Comparison of ENCODE assay signal across 15 cellular contexts in genomic region chr2:69531186-69531585, GRCh38.
DNase-seq lines count a peak whose midpoint lies in the region; ATAC-seq and TF ChIP-seq lines count a peak whose summit lies in the region.
"Had no signal": no experiment of that assay in that cellular context is flagged by ENCODE, and none has a peak within 500 bp of the region (broad histone marks: within the 10 kb centered on the region; RNA-seq: fewer than 3 reads in every experiment).

No MANE protein-coding gene starts in this region.

- no peaks in the 10 kb centered on the region for H3K27me3 ChIP-seq in mammary epithelial cell (ENCODE audit: insufficient read depth, low read length)
- H3K27me3 ChIP-seq in breast epithelium: no peaks in the 10 kb centered on the region
- H3K27me3 ChIP-seq in CD8-positive, alpha-beta T cell (ENCODE audit: insufficient read depth, low read length): no peaks in the 10 kb centered on the region
- H3K27me3 ChIP-seq in trophoblast cell (ENCODE audit: insufficient read depth, low read length): no peaks in the 10 kb centered on the region

- H2AFZ ChIP-seq in mammary epithelial cell (ENCODE audit: low read depth, low read length): no peak overlapping the region
- H2AFZ ChIP-seq in trophoblast cell (ENCODE audit: insufficient read depth, low read length, poor library complexity): no peak overlapping the region

- H4K20me1 ChIP-seq in mammary epithelial cell (ENCODE audit: insufficient read depth, low read length): no peaks in the 10 kb centered on the region

- H3K9me3 ChIP-seq in mammary epithelial cell (replicated peaks; ENCODE audit: insufficient read depth, low read length) (no peaks in the 10 kb centered on the region), breast epithelium (peaks cover 0 to 13% of the 10 kb centered on the region in 2 donors), trophoblast cell (ENCODE audit: insufficient read depth, low read depth, low read length) (no peaks in the 10 kb centered on the region)
- H3K9me3 ChIP-seq in CD8-positive, alpha-beta T cell (ENCODE audit: low read length): no peaks in the 10 kb centered on the region

- H3K79me1 ChIP-seq in trophoblast cell (ENCODE audit: low read length): no peaks in the 10 kb centered on the region

- no peak overlapping the region for H3K14ac ChIP-seq in trophoblast cell (ENCODE audit: low read length)

- in situ Hi-C loops in mammary epithelial cell (cut with MboI; ENCODE audit: low sequenced_read_pairs in 2 of 2): no loop called here

- no peak overlapping the region for H3K18ac ChIP-seq in trophoblast cell (ENCODE audit: low read length)

- H3K4me2 ChIP-seq in mammary epithelial cell (ENCODE audit: insufficient read depth, low read depth, low read length) (no peak overlapping the region), trophoblast cell (ENCODE audit: low read length) (no peak overlapping the region)
- H3K4me2 ChIP-seq: A549 had no signal

- no peak overlapping the region for H3K4me3 Mint-ChIP-seq in CD8-positive, alpha-beta T cell
- H3K4me3 Mint-ChIP-seq: CD14-positive monocyte, HFFc6 had no signal

- TF ChIP-seq CTCF in mammary epithelial cell (conservative IDR thresholded peaks at IDR 0.05 in 1 of 2, IDR thresholded peaks at IDR 0.05 in 1 of 2; ENCODE audit: extremely low read depth in 1 of 2, insufficient read depth in 1 of 2, low read depth in 1 of 2, low read length in 2 of 2) (no peak), breast epithelium (IDR thresholded peaks at IDR 0.05) (no peak)
- no peak for TF ChIP-seq CTCF in CD8-positive, alpha-beta T cell (IDR thresholded peaks at IDR 0.05)

- peak overlapping the region; percentile 56 for H3K27ac Mint-ChIP-seq in CD8-positive, alpha-beta T cell
- H3K27ac Mint-ChIP-seq: HFFc6 had no signal

- peaks cover 7% of the 10 kb centered on the region for H3K4me1 ChIP-seq in mammary epithelial cell (ENCODE audit: insufficient read depth, low read length)
- H3K4me1 ChIP-seq in breast epithelium: peaks cover 0 to 5% of the 10 kb centered on the region in 2 donors
- peaks cover 3% of the 10 kb centered on the region for H3K4me1 ChIP-seq in CD8-positive, alpha-beta T cell (ENCODE audit: insufficient read depth, low read length)
- peaks cover 0 to 2% of the 10 kb centered on the region in 2 experiments for H3K4me1 ChIP-seq in trophoblast cell (ENCODE audit: control insufficient read depth in 1 of 2, insufficient read depth in 2 of 2, low read length in 2 of 2)
- H3K4me1 ChIP-seq: A549 had no signal

- no peak overlapping the region for H3K9ac ChIP-seq in mammary epithelial cell (ENCODE audit: insufficient read depth, low read length)
- H3K9ac ChIP-seq in trophoblast cell (ENCODE audit: low read length): no peak overlapping the region

- no peak for DNase-seq in mammary epithelial cell
- DNase-seq in breast epithelium (ENCODE audit: low spot score in 2 of 2): no peak
- no peak for DNase-seq in CD8-positive, alpha-beta T cell
- peak; percentile 61 to 74 for DNase-seq in trophoblast cell
- no peak for DNase-seq in T1000 (lab: John Stamatoyannopoulos, UW)
- DNase-seq: Calu3, DMS 273 treated with DMSO at 0.1 percent for 48 hours, HCEC 1CT, HFFc6 had no signal

- intact Hi-C loops in mammary epithelial cell (cut with micrococcal nuclease): no loop called here
- intact Hi-C loops in breast epithelium (cut with DNase I; ENCODE audit: low total_unique reads): no loop called here
- intact Hi-C loops in CD8-positive, alpha-beta T cell (cut with DNase I, micrococcal nuclease): no loop called here

- H3K4me3 ChIP-seq in mammary epithelial cell (replicated peaks in 1 of 3; ENCODE audit: insufficient read depth in 1 of 3, low read depth in 2 of 3, low read length in 3 of 3): no peak overlapping the region
- H3K4me3 ChIP-seq in breast epithelium: no peak overlapping the region
- H3K4me3 ChIP-seq in CD8-positive, alpha-beta T cell (ENCODE audit: low read depth, low read length): no peak overlapping the region
- no peak overlapping the region for H3K4me3 ChIP-seq in trophoblast cell (ENCODE audit: low read depth, low read length)
- H3K4me3 ChIP-seq: A549 had no signal

- CTCF ChIA-PET in mammary epithelial cell (lab: Charles Lee; ENCODE audit: low non-redundant PET): no interaction called here
- CTCF ChIA-PET in CD8-positive, alpha-beta T cell (lab: Charles Lee): no interaction called here

- H3K36me3 Mint-ChIP-seq in CD8-positive, alpha-beta T cell: peaks cover 95% of the 10 kb centered on the region

- no peaks in the 10 kb centered on the region for H3K27me3 Mint-ChIP-seq in CD8-positive, alpha-beta T cell (ENCODE audit: low read depth)

- H4K12ac ChIP-seq in trophoblast cell (ENCODE audit: low read depth, low read length): no peak overlapping the region

- 55% methylated on average over 7 of the region's 7 CpGs for WGBS in mammary epithelial cell (ENCODE audit: low coverage, missing lambda C conversion rate)
- WGBS in trophoblast cell (ENCODE audit: extremely low coverage, insufficient coverage, insufficient read length): no CpG with 5 or more reads among the region's 7 CpGs

- H3K4me1 Mint-ChIP-seq in CD8-positive, alpha-beta T cell (ENCODE audit: low read depth): peaks cover 16% of the 10 kb centered on the region

- H4K8ac ChIP-seq in trophoblast cell (ENCODE audit: low read depth, low read length): no peak overlapping the region

- POLR2A ChIA-PET in CD8-positive, alpha-beta T cell (lab: Charles Lee): no interaction called here

- dilution Hi-C loops in mammary epithelial cell (cut with HindIII; ENCODE audit: low sequenced_read_pairs): no loop called here

- H2BK12ac ChIP-seq in trophoblast cell (ENCODE audit: low read length): no peak overlapping the region

- no peak overlapping the region for H4K91ac ChIP-seq in trophoblast cell (ENCODE audit: low read depth, low read length)

- BruUV-seq in mammary epithelial cell (replicated peaks; lab: Mats Ljungman, UMichigan): no TSS peak

- H3K23ac ChIP-seq in trophoblast cell (ENCODE audit: low read length): no peak overlapping the region

- no peak overlapping the region for H3K4ac ChIP-seq in trophoblast cell (ENCODE audit: low read depth, low read length)

- H3K36me3 ChIP-seq in mammary epithelial cell (ENCODE audit: insufficient read depth, low read length): peaks cover 5% of the 10 kb centered on the region
- H3K36me3 ChIP-seq in breast epithelium: no peaks in the 10 kb centered on the region
- peaks cover 79% of the 10 kb centered on the region for H3K36me3 ChIP-seq in CD8-positive, alpha-beta T cell (ENCODE audit: insufficient read depth, low read length)
- H3K36me3 ChIP-seq in trophoblast cell (ENCODE audit: control insufficient read depth in 1 of 2, insufficient read depth in 2 of 2, low read length in 2 of 2): peaks cover 2 to 14% of the 10 kb centered on the region in 2 experiments

- no peak for ATAC-seq in CD8-positive, alpha-beta T cell
- ATAC-seq in esophagus mucosa: peak; percentile 36
- ATAC-seq in HG03460 (IDR thresholded peaks at IDR 0.05; ENCODE audit: unreplicated experiment): no peak
- ATAC-seq in HG02885 (IDR thresholded peaks at IDR 0.05; ENCODE audit: poor library complexity, unreplicated experiment): no peak
- ATAC-seq: A549 had no signal

- TF ChIP-seq POLR2A in breast epithelium (IDR thresholded peaks at IDR 0.05): no peak

- no peaks in the 10 kb centered on the region for H3K79me2 ChIP-seq in mammary epithelial cell (ENCODE audit: insufficient read depth, low read length)
- no peaks in the 10 kb centered on the region for H3K79me2 ChIP-seq in trophoblast cell (ENCODE audit: control insufficient read depth, insufficient read depth, low read length, poor library complexity)

- H2AK5ac ChIP-seq in trophoblast cell (ENCODE audit: low read length): no peak overlapping the region

- H2BK120ac ChIP-seq in trophoblast cell (ENCODE audit: insufficient read depth, low read length, poor library complexity): no peak overlapping the region

- H3K9me3 Mint-ChIP-seq in CD8-positive, alpha-beta T cell: peaks cover 11% of the 10 kb centered on the region
- H3K9me3 Mint-ChIP-seq: HFFc6 had no signal

- peak overlapping the region; percentile 11 for H3K27ac ChIP-seq in mammary epithelial cell (ENCODE audit: insufficient read depth, low read depth, low read length)
- no peak overlapping the region for H3K27ac ChIP-seq in breast epithelium
- no peak overlapping the region for H3K27ac ChIP-seq in CD8-positive, alpha-beta T cell (ENCODE audit: low read depth, low read length)
- H3K27ac ChIP-seq in trophoblast cell (ENCODE audit: low read depth, low read length): no peak overlapping the region
- H3K27ac ChIP-seq: A549, HL-60 had no signal

- H2BK5ac ChIP-seq in trophoblast cell (ENCODE audit: low read depth, low read length, poor library complexity): no peak overlapping the region

Comparison
In these comparisons a context has a peak if more than half of its experiments do, and no peak if none do; other contexts are left out.
1. DNase-seq: peak in trophoblast cell (2 of 2); none in mammary epithelial cell (single experiment), breast epithelium (0 of 2), CD8-positive, alpha-beta T cell (0 of 7) and T1000 (single experiment).